Comparison of ENCODE assay signal across 8 cellular contexts in the genomic region with DNA sequence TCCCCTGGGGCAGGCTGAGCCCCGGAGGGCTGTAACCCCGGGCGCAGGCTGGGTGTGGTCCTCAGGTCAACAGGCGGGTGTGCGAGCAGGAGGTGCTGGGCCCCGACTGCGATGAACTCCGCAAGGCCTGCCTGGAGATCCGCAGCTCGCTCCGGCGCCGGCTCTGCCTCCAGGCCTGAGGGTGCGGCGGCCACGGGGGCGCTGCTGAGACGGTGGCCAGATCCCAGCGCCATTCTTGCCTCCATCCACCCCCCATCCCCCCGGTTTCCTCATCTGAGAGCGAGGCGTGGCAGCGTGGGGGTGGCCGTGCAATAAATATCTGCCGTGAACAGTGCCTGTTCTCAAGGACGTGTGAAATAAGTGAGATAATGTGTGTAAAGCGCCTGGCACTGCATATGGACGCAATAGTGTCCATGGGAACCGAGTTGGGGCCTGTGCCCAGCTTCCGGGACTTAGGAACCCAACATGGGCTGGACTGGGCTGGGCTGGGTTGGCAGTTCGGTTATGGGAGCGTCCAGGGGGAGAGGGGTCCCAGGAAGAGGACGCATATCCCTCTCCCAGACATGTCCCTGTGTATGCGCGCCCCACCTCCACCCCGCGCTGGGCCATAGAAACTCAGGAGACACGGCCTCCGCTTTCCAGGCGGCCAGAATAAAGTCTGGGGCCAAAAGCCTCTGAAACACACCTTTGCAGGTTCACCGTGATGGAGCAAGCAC. TPM values are rescaled to one million over a fixed set of nuclear protein-coding genes. Genes with fewer than 3 reads are reported as not detected.
DNase-seq lines count a peak whose midpoint lies in the region; TF ChIP-seq lines count a peak whose summit lies in the region.

No MANE protein-coding gene starts in this region.

- no peaks in the 10 kb centered on the region for H3K36me3 ChIP-seq in muscle layer of duodenum (ENCODE audit: control insufficient read depth in 1 of 2, insufficient read depth in 2 of 2, low read length in 2 of 2)
- H3K36me3 ChIP-seq in tibial nerve, result no peaks in the 10 kb centered on the region

- H3K4me1 ChIP-seq in muscle layer of duodenum (ENCODE audit: control insufficient read depth in 1 of 2, insufficient read depth in 2 of 2, low read length in 2 of 2) (peaks cover 2 to 17% of the 10 kb centered on the region in 2 donors), tibial nerve (peaks cover 0 to 32% (median 9%) of the 10 kb centered on the region in 4 donors)

- no peak for TF ChIP-seq CTCF in fibroblast of mammary gland (conservative IDR thresholded peaks at IDR 0.05; ENCODE audit: control insufficient read depth, insufficient read depth, low read depth, low read length)
- peak; percentile 18 to 47 (median 25) for TF ChIP-seq CTCF in tibial nerve (IDR thresholded peaks at IDR 0.05)

- DNase-seq in Daoy (ENCODE audit: low read depth), result peak; percentile 79
- DNase-seq in HCEC 1CT, result peak; percentile 53
- peak; percentile 39 for DNase-seq in NCI-H748 treated with DMSO at 0.1 percent for 48 hours (lab: John Stamatoyannopoulos, UW)
- peak; percentile 71 to 79 for DNase-seq in activated T-cell treated with anti-CD3 and anti-CD28 coated beads, Interleukin-2, amount 50 U/mL, for 48 hours
- DNase-seq in fibroblast of mammary gland (ENCODE audit: low read depth), result peak; percentile 53
- DNase-seq in tibial nerve (ENCODE audit: low spot score in 2 of 2), result peak in 1 of 2 donors; percentile 58
- no peak for DNase-seq in cerebellar nuclear complex (lab: John Stamatoyannopoulos, UW)

- H3K9me3 ChIP-seq in muscle layer of duodenum (ENCODE audit: control insufficient read depth in 1 of 2, low read length in 2 of 2) (peaks cover 0 to 4% of the 10 kb centered on the region in 2 donors), tibial nerve (peaks cover 0 to 10% (median 0%) of the 10 kb centered on the region in 4 donors)

- no peak for TF ChIP-seq POLR2A in tibial nerve (IDR thresholded peaks at IDR 0.05)

- H3K27me3 ChIP-seq in muscle layer of duodenum (ENCODE audit: low read depth, low read length) (no peaks in the 10 kb centered on the region), tibial nerve (no peaks in the 10 kb centered on the region)

- H3K4me3 ChIP-seq in fibroblast of mammary gland (ENCODE audit: control insufficient read depth, low read depth, low read length), result peak overlapping the region; percentile 80
- H3K4me3 ChIP-seq in muscle layer of duodenum (ENCODE audit: low read depth in 1 of 2, low read length in 2 of 2), result peak overlapping the region; percentile 80 to 81
- peak overlapping the region; percentile 62 to 78 (median 68) for H3K4me3 ChIP-seq in tibial nerve

- TF ChIP-seq EP300 in tibial nerve (IDR thresholded peaks at IDR 0.05), result no peak

- WGBS in tibial nerve, 2 donors, result 6 to 7% methylated on average over 25 to 41 of the region's 41 CpGs

- H3K27ac ChIP-seq in muscle layer of duodenum (ENCODE audit: low read length), result peak overlapping the region; percentile 62
- H3K27ac ChIP-seq in tibial nerve, result peak overlapping the region; percentile 53 to 86 (median 84)

RNA-seq across cellular contexts. Expression of a gene that starts 15.0 kb away (rescaled TPM):
- total RNA-seq in Daoy (2014; rRNA removed; shearing (Covaris generic)), result 3.7 and 5.6 TPM in 2 replicates
- total RNA-seq in tibial nerve, result 10 to 100 TPM in 1 of 4 donors, 1 to 10 TPM in 3; 7.7 to 17.1 (median 8.9) TPM

RNA-seq across cellular contexts. Expression of a gene that starts 37.4 kb away (rescaled TPM):
- 6.6 and 10.5 TPM in 2 replicates for total RNA-seq in Daoy (2014; rRNA removed; shearing (Covaris generic))
- 10 to 100 TPM; 19.4 to 29.2 (median 21.5) TPM for total RNA-seq in tibial nerve

RNA-seq across cellular contexts. Expression of a gene that starts 38.2 kb away (rescaled TPM):
- not detected in 2 replicates for total RNA-seq in Daoy (2014; rRNA removed; shearing (Covaris generic))
- total RNA-seq in tibial nerve, result not detected

RNA-seq across cellular contexts. Expression of a gene that starts 50.7 kb away (rescaled TPM):
- not detected in 2 replicates for total RNA-seq in Daoy (2014; rRNA removed; shearing (Covaris generic))
- not detected for total RNA-seq in tibial nerve

Comparison
In these comparisons a context has a peak if more than half of its experiments do, and no peak if none do; other contexts are left out.
1. DNase-seq: peak in Daoy (single experiment), HCEC 1CT (single experiment), NCI-H748 treated with DMSO at 0.1 percent for 48 hours (single experiment), activated T-cell treated with anti-CD3 and anti-CD28 coated beads, Interleukin-2, amount 50 U/mL, for 48 hours (2 of 2) and fibroblast of mammary gland (single experiment); none in cerebellar nuclear complex (0 of 2).
2. Peak in every context shown above with its lines, with median percentiles within 50 percentile points of each other: H3K4me3 ChIP-seq.